15 cellular contexts compared by ENCODE assay signal in genomic region chr17:64060331-64060730, GRCh38. TPM values are rescaled to one million over a fixed set of nuclear protein-coding genes. Genes with fewer than 3 reads are reported as not detected.
DNase-seq lines count a peak whose midpoint lies in the region; ATAC-seq, FAIRE-seq and TF ChIP-seq lines count a peak whose summit lies in the region.
"Had no signal": no experiment of that assay in that cellular context is flagged by ENCODE, and none has a peak within 500 bp of the region (broad histone marks: within the 10 kb centered on the region; RNA-seq: fewer than 3 reads in every experiment).

No MANE protein-coding gene starts in this region.

- H2AFZ ChIP-seq in HepG2 (ENCODE audit: low read length): no peak overlapping the region

- TF ChIP-seq EP300 in HepG2 (IDR thresholded peaks at IDR 0.05; ENCODE audit: low read depth in 2 of 2, low read length in 2 of 2) (no peak), HepG2 (CRISPR knock-in tag; IDR thresholded peaks at IDR 0.05; ENCODE audit: borderline replicate concordance) (no peak), esophagus muscularis mucosa (IDR thresholded peaks at IDR 0.05) (no peak)

- H3K27ac ChIP-seq in HepG2 (ENCODE audit: extremely low read length, insufficient read depth, low read length): no peak overlapping the region
- no peak overlapping the region for H3K27ac ChIP-seq in right lobe of liver
- no peak overlapping the region for H3K27ac ChIP-seq in esophagus muscularis mucosa (replicated peaks in 1 of 4)
- no peak overlapping the region for H3K27ac ChIP-seq in testis
- H3K27ac ChIP-seq: ovary had no signal

- H3K27me3 ChIP-seq in HepG2 (ENCODE audit: control insufficient read depth in 1 of 2, insufficient read depth in 2 of 2, low read length in 2 of 2) (no peaks in the 10 kb centered on the region), right lobe of liver (no peaks in the 10 kb centered on the region), esophagus muscularis mucosa (no peaks in the 10 kb centered on the region), testis (no peaks in the 10 kb centered on the region)
- H3K27me3 ChIP-seq: ovary had no signal

- H3K9ac ChIP-seq in HepG2 (ENCODE audit: insufficient read depth, low read depth, low read length): no peak overlapping the region

- no peaks in the 10 kb centered on the region for H3K27me3 Mint-ChIP-seq in T-cell

- in situ Hi-C loops in HepG2 (cut with HindIII; ENCODE audit: extremely low pct_ligation_motif_present, low pct_unique_long_range_greater_than_20kb): loop anchor here (5.0 to 10.0 kb wide), 2 partner anchors 72 to 224 kb away; partner anchors contain the start of gene ERN1

- H3K9me3 ChIP-seq in HepG2 (ENCODE audit: low read length): no peaks in the 10 kb centered on the region
- H3K9me3 ChIP-seq in right lobe of liver: no peaks in the 10 kb centered on the region
- no peaks in the 10 kb centered on the region for H3K9me3 ChIP-seq in esophagus muscularis mucosa
- no peaks in the 10 kb centered on the region for H3K9me3 ChIP-seq in testis
- H3K9me3 ChIP-seq: ovary had no signal

- peaks cover 19 to 71% of the 10 kb centered on the region in 2 experiments for H3K36me3 ChIP-seq in HepG2 (replicated peaks in 1 of 2; ENCODE audit: control insufficient read depth in 1 of 2, insufficient read depth in 2 of 2, low read length in 2 of 2)
- H3K36me3 ChIP-seq in right lobe of liver: peaks cover 0 to 75% (median 33%) of the 10 kb centered on the region in 4 donors
- H3K36me3 ChIP-seq in esophagus muscularis mucosa: peaks cover 25 to 91% (median 67%) of the 10 kb centered on the region in 4 donors
- H3K36me3 ChIP-seq in testis (ENCODE audit: low read depth, missing control alignments): no peaks in the 10 kb centered on the region
- H3K36me3 ChIP-seq: ovary had no signal

- no peak for TF ChIP-seq RAD21 in HepG2 (CRISPR knock-in tag; IDR thresholded peaks at IDR 0.05)

- POLR2A ChIA-PET in HepG2 (lab: Yijun Ruan, JAX) (interaction anchor here (2.3 to 2.6 kb wide), 2 partner anchors 14 to 74 kb away, joined by 6 to 8 read pairs; no protein-coding TSS in a partner anchor), T-cell (lab: Charles Lee) (interaction anchor here in 1 of 2 donors (0.5 to 0.6 kb wide), 2 partner anchors 46 to 99 kb away, joined by 3 to 5 read pairs; no protein-coding TSS in a partner anchor)

- peak overlapping the region; percentile 42 to 82 for H3K27ac Mint-ChIP-seq in T-cell
- peak overlapping the region; percentile 92 for H3K27ac Mint-ChIP-seq in stimulated activated effector memory CD8-positive, alpha-beta T cell treated with anti-CD3 and anti-CD28 coated beads, Interleukin-12 subunit alpha, Interleukin-12 subunit beta, amount 100 ng/mL, for 72 hours

- 87% methylated on average over 5 of the region's 5 CpGs for WGBS in HepG2 (ENCODE audit: low lambda C conversion rate)
- WGBS in right lobe of liver (ENCODE audit: insufficient coverage, low coverage, low lambda C conversion rate, missing lambda C conversion rate): 41% methylated on average over 5 of the region's 5 CpGs
- WGBS in esophagus muscularis mucosa: 83% methylated on average over 5 of the region's 5 CpGs
- 78 to 92% methylated on average over 5 of the region's 5 CpGs for WGBS in testis, 2 donors

- H3K79me2 ChIP-seq in HepG2 (ENCODE audit: insufficient read depth, low read length): no peaks in the 10 kb centered on the region

- no peak for TF ChIP-seq CTCF in HepG2 (CRISPR knock-in tag; IDR thresholded peaks at IDR 0.05)
- no peak for TF ChIP-seq CTCF in right lobe of liver (IDR thresholded peaks at IDR 0.05)
- TF ChIP-seq CTCF in esophagus muscularis mucosa (IDR thresholded peaks at IDR 0.05): no peak
- no peak for TF ChIP-seq CTCF in testis (IDR thresholded peaks at IDR 0.05)

- TF ChIP-seq POLR2A in HepG2 (IDR thresholded peaks at IDR 0.05; ENCODE audit: insufficient read depth in 1 of 2, low read depth in 2 of 2, low read length in 2 of 2) (no peak), right lobe of liver (IDR thresholded peaks at IDR 0.05) (no peak), esophagus muscularis mucosa (IDR thresholded peaks at IDR 0.05; ENCODE audit: low read depth) (no peak), testis (IDR thresholded peaks at IDR 0.05) (no peak)

- FAIRE-seq in HepG2 (lab: Jason Lieb, UNC): peak; percentile 70

- H3K4me1 ChIP-seq in HepG2 (ENCODE audit: insufficient read depth, low read length) (peaks cover 29% of the 10 kb centered on the region), right lobe of liver (peaks cover 0 to 23% (median 7%) of the 10 kb centered on the region in 4 donors), esophagus muscularis mucosa (no peaks in the 10 kb centered on the region), testis (no peaks in the 10 kb centered on the region)

- peaks cover 81% of the 10 kb centered on the region for H3K36me3 Mint-ChIP-seq in T-cell
- peaks cover 98% of the 10 kb centered on the region for H3K36me3 Mint-ChIP-seq in stimulated activated effector memory CD8-positive, alpha-beta T cell treated with anti-CD3 and anti-CD28 coated beads, Interleukin-12 subunit alpha, Interleukin-12 subunit beta, amount 100 ng/mL, for 72 hours

- intact Hi-C loops in HepG2 (cut with micrococcal nuclease; ENCODE audit: unreplicated experiment) (no loop called here), right lobe of liver (cut with DNase I) (loop anchor here in 1 of 2 donors (10.0 kb wide), 1 partner anchor 64 kb away; no protein-coding TSS in a partner anchor), posterior vena cava (cut with DNase I) (loop anchor here in 1 of 2 donors (5.0 kb wide), 1 partner anchor 72 kb away; the partner anchor contains the start of gene ERN1), esophagus muscularis mucosa (cut with DNase I) (loop anchor here (10.0 kb wide), 1 partner anchor 224 kb away; no protein-coding TSS in a partner anchor), testis (cut with DNase I; ENCODE audit: low total_unique reads) (no loop called here)

- no peaks in the 10 kb centered on the region for H4K20me1 ChIP-seq in HepG2 (ENCODE audit: insufficient read depth, low read length)

- no peaks in the 10 kb centered on the region for H3K9me3 Mint-ChIP-seq in T-cell
- H3K9me3 Mint-ChIP-seq in stimulated activated effector memory CD8-positive, alpha-beta T cell treated with anti-CD3 and anti-CD28 coated beads, Interleukin-12 subunit alpha, Interleukin-12 subunit beta, amount 100 ng/mL, for 72 hours: no peaks in the 10 kb centered on the region

- H3K4me2 ChIP-seq in HepG2 (ENCODE audit: low read depth, low read length): no peak overlapping the region

- ATAC-seq in HepG2: no peak
- no peak for ATAC-seq in right lobe of liver
- ATAC-seq in T-cell (replicated peaks in 1 of 4): no peak
- no peak for ATAC-seq in stimulated activated effector memory CD8-positive, alpha-beta T cell treated with anti-CD3 and anti-CD28 coated beads, Interleukin-12 subunit alpha, Interleukin-12 subunit beta, amount 100 ng/mL, for 72 hours

- H3K4me1 Mint-ChIP-seq in T-cell: peaks cover 19 to 96% (median 53%) of the 10 kb centered on the region in 3 donors
- H3K4me1 Mint-ChIP-seq in stimulated activated effector memory CD8-positive, alpha-beta T cell treated with anti-CD3 and anti-CD28 coated beads, Interleukin-12 subunit alpha, Interleukin-12 subunit beta, amount 100 ng/mL, for 72 hours: peaks cover 94% of the 10 kb centered on the region

- no TSS peak for BruUV-seq in HepG2 (replicated peaks; lab: Mats Ljungman, UMichigan)

- CTCF ChIA-PET in HepG2 (lab: Yijun Ruan, JAX; ENCODE audit: low intra/inter-chr PET ratio, low total read pairs): no interaction called here
- CTCF ChIA-PET in T-cell (lab: Charles Lee): interaction anchor here in 1 of 2 donors (0.6 to 1.9 kb wide), 4 partner anchors 40 to 171 kb away, joined by 3 to 5 read pairs (median 4); partner anchors contain the start of gene ICAM2

- peak overlapping the region in 2 of 3 donors; percentile 6 to 14 for H3K4me3 Mint-ChIP-seq in T-cell
- peak overlapping the region; percentile 74 for H3K4me3 Mint-ChIP-seq in stimulated activated effector memory CD8-positive, alpha-beta T cell treated with anti-CD3 and anti-CD28 coated beads, Interleukin-12 subunit alpha, Interleukin-12 subunit beta, amount 100 ng/mL, for 72 hours

- DNase-seq in HepG2 (ENCODE audit: low spot score) (no peak), right lobe of liver (no peak), T-cell (no peak), dermis blood vessel endothelial cell (peak; percentile 60), posterior vena cava (ENCODE audit: low spot score) (no peak), esophagus muscularis mucosa (ENCODE audit: extremely low spot score) (no peak), testis (no peak)
- DNase-seq in stimulated activated effector memory CD8-positive, alpha-beta T cell treated with anti-CD3 and anti-CD28 coated beads, Interleukin-12 subunit alpha, Interleukin-12 subunit beta, amount 100 ng/mL, for 72 hours (ENCODE audit: low spot score in 2 of 2): peak in 1 of 2 donors; percentile 66
- DNase-seq: activated CD4-positive, CD25-positive, alpha-beta regulatory T cell treated with anti-CD3 and anti-CD28 coated beads, Interleukin-2, amount 50 U/mL, for 72 hours; effector CD4-positive, alpha-beta T cell; glutamatergic neuron; Kasumi-1; NCI-H2107; NCI-H524; ovary had no signal

- no peak overlapping the region for H3K4me3 ChIP-seq in HepG2 (replicated peaks in 1 of 3; ENCODE audit: insufficient read depth in 1 of 3, low read depth in 2 of 3, low read length in 3 of 3)
- H3K4me3 ChIP-seq in right lobe of liver: no peak overlapping the region
- H3K4me3 ChIP-seq in esophagus muscularis mucosa: no peak overlapping the region
- no peak overlapping the region for H3K4me3 ChIP-seq in testis
- H3K4me3 ChIP-seq: ovary had no signal

RNA-seq across cellular contexts. Expression of gene ICAM2, which starts 39.9 kb away (rescaled TPM):
- total RNA-seq in HepG2 (2016; rRNA removed; fragmentation: Illumina TruSeq; extraction: Trizol) (7.9 and 10.9 TPM in 2 replicates), right lobe of liver (10 to 100 TPM in 3 of 6 experiments, 1 to 10 TPM in 3; 5.5 to 16.1 (median 8.6) TPM), T-cell (100 to 1,000 TPM in 3 of 5 donors, 10 to 100 TPM in 2; 69.6 to 132 (median 116) TPM), dermis blood vessel endothelial cell (443 and 748 TPM in 2 replicates), posterior vena cava (10 to 100 TPM; 26.7 to 36.4 TPM), esophagus muscularis mucosa (10 to 100 TPM; 22.4 to 75.1 (median 58.1) TPM), testis (10 to 100 TPM in 1 of 2 donors, 1 to 10 TPM in 1; 5.2 to 11.3 TPM)
- 4.1 and 5.7 TPM in 2 replicates for total RNA-seq in HepG2 (2016; cell fraction: cytosol; rRNA removed; fragmentation: Illumina TruSeq; extraction: Trizol; ENCODE audit: low read depth)
- total RNA-seq in HepG2 (2016; cell fraction: insoluble cytoplasmic fraction; rRNA removed; fragmentation: Illumina TruSeq; extraction: Trizol): 9.4 and 10.9 TPM in 2 replicates
- total RNA-seq in HepG2 (2016; cell fraction: membrane; rRNA removed; fragmentation: Illumina TruSeq; extraction: Trizol): 8.3 and 9.3 TPM in 2 replicates
- total RNA-seq in HepG2 (2016; cell fraction: nucleus; rRNA removed; fragmentation: Illumina TruSeq; extraction: Trizol): 7.4 and 8.7 TPM in 2 replicates
- polyA plus RNA-seq in HepG2 (2011; rRNA removed) (20.8 and 21.4 TPM in 2 replicates), testis (ENCODE audit: insufficient read depth, low read depth, low replicate concordance) (12.1 TPM)
- 25.1 and 29.5 TPM in 2 replicates for polyA plus RNA-seq in HepG2 (2011; cell fraction: cytosol; rRNA removed)
- 10.1 and 10.2 TPM in 2 replicates for polyA plus RNA-seq in HepG2 (2011; cell fraction: nucleus; rRNA removed)
- 6.0 and 8.9 TPM in 2 replicates for polyA plus RNA-seq in HepG2 (2012)
- polyA plus RNA-seq in HepG2 (2016; cell fraction: cytosol; fragmentation: Illumina TruSeq; extraction: Trizol; ENCODE audit: low read depth): 3.9 and 5.8 TPM in 2 replicates
- 7.5 and 8.3 TPM in 2 replicates for polyA plus RNA-seq in HepG2 (2016; cell fraction: insoluble cytoplasmic fraction; fragmentation: Illumina TruSeq; extraction: Trizol; ENCODE audit: low read depth)
- polyA plus RNA-seq in HepG2 (2016; cell fraction: membrane; fragmentation: Illumina TruSeq; extraction: Trizol; ENCODE audit: low read depth): 5.9 and 6.9 TPM in 2 replicates
- polyA plus RNA-seq in HepG2 (2016; cell fraction: nucleus; fragmentation: Illumina TruSeq; extraction: Trizol; ENCODE audit: insufficient read depth, low read depth): 11.9 and 12.3 TPM in 2 replicates
- polyA minus RNA-seq in HepG2 (2011; rRNA and poly(A)+ RNA removed; ENCODE audit: low replicate concordance): 1.3 and 35.6 TPM in 2 replicates
- polyA minus RNA-seq in HepG2 (2011; cell fraction: cytosol; rRNA and poly(A)+ RNA removed): 6.6 and 7.4 TPM in 2 replicates
- 4.2 and 7.6 TPM in 2 replicates for polyA minus RNA-seq in HepG2 (2011; cell fraction: nucleus; rRNA and poly(A)+ RNA removed)
